In genomic region chr20:56788041-56788670, GRCh38 we compare ENCODE assay signal across 1 cellular context.
A peak's percentile ranks its signal among the peaks of the same experiment; 100 is the strongest.
TF ChIP-seq lines count a peak whose summit lies in the region.

No MANE protein-coding gene starts in this region.

TF ChIP-seq in SK-N-SH, 30 proteins besides CTCF, POLR2A, EP300 and RAD21 (continued from another document):
- TF ChIP-seq ZBTB33 (IDR thresholded peaks at IDR 0.05; ENCODE audit: borderline replicate concordance, low read depth), result no peak
- no peak for TF ChIP-seq REST (IDR thresholded peaks at IDR 0.05; ENCODE audit: low read depth, low read length)
- TF ChIP-seq JUND (IDR thresholded peaks at IDR 0.05), result peak; percentile 61
- TF ChIP-seq CHD2 (IDR thresholded peaks at IDR 0.05; ENCODE audit: low read length, partially characterized antibody), result no peak
- TF ChIP-seq YY1 (IDR thresholded peaks at IDR 0.05; ENCODE audit: low read depth), result no peak
- no peak for TF ChIP-seq FOXM1 (IDR thresholded peaks at IDR 0.05; ENCODE audit: low read depth)
- no peak for TF ChIP-seq RFX5 (IDR thresholded peaks at IDR 0.05; ENCODE audit: low read length)
- no peak for TF ChIP-seq GATA2 (CRISPR knock-in tag; IDR thresholded peaks at IDR 0.05)
- peak; percentile 72 for TF ChIP-seq ELF1 (IDR thresholded peaks at IDR 0.05)
- TF ChIP-seq RCOR1 (IDR thresholded peaks at IDR 0.05; ENCODE audit: low read length), result no peak
- no peak for TF ChIP-seq EZH2phosphoT487 (IDR thresholded peaks at IDR 0.05; ENCODE audit: borderline replicate concordance, low read depth)
- TF ChIP-seq, protein P1, sequence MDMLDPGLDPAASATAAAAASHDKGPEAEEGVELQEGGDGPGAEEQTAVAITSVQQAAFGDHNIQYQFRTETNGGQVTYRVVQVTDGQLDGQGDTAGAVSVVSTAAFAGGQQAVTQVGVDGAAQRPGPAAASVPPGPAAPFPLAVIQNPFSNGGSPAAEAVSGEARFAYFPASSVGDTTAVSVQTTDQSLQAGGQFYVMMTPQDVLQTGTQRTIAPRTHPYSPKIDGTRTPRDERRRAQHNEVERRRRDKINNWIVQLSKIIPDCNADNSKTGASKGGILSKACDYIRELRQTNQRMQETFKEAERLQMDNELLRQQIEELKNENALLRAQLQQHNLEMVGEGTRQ (IDR thresholded peaks at IDR 0.05; ENCODE audit: borderline replicate concordance, low read depth, low read length), result no peak
